ENCODE assay signal across 8 cellular contexts in the genomic region with DNA sequence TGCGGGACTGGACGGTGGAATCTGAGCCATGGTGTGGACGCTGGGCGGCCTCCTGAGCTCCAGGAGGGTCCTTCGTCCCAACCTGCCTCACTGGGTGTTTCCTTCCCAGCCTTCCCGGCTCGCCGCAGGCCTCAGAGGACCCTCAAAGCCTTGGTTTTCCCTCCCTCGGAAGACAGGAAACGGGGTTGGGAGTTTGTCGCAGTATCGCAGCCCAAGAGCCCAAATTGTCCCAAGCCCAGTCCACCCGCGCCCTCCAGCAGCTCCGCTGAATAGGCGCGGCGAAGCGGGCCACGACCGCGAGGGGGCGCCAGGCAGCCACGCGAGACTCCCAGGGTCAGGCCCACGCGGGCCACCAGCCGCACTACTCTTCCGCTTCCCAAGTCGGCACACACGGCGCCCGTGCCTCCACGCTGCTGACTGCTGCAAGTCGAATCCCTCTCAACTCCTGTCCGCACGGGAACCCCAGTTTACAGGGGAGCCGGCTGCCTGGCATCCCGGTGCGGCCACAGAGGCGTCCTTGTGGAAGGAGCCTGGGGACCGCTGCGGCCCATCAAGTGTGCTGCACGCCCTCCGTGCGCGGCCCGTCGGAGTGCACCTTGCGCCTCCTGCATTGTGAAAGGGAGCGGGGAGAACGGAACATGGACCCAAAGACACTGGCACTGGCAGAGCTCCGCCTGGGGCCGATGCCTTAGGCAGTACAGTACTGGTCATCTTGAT.
A peak's percentile ranks its signal among the peaks of the same experiment; 100 is the strongest.
DNase-seq lines count a peak whose midpoint lies in the region; ATAC-seq and TF ChIP-seq lines count a peak whose summit lies in the region.

No MANE protein-coding gene starts in this region.

- H3K27me3 ChIP-seq in mucosa of stomach (ENCODE audit: control insufficient read depth, insufficient read depth, low read length), result no peaks in the 10 kb centered on the region

- TF ChIP-seq CTCF in GM12873 (IDR thresholded peaks at IDR 0.05; ENCODE audit: insufficient read depth, low read depth, low read length, missing control alignments) (peak; percentile 98), epithelial cell of esophagus (IDR thresholded peaks at IDR 0.05; ENCODE audit: insufficient read depth, low read depth, low read length, missing control alignments) (peak; percentile 62)

- no peaks in the 10 kb centered on the region for H3K36me3 ChIP-seq in mucosa of stomach (ENCODE audit: control insufficient read depth, insufficient read depth, low read length)

- ATAC-seq in HG03095 (IDR thresholded peaks at IDR 0.05; ENCODE audit: unreplicated experiment) (peak; percentile 60), GM21367 (IDR thresholded peaks at IDR 0.05; ENCODE audit: unreplicated experiment) (no peak)

- no peaks in the 10 kb centered on the region for H3K9me3 ChIP-seq in mucosa of stomach (ENCODE audit: control insufficient read depth, low read length)

- peak overlapping the region; percentile 43 for H3K4me3 ChIP-seq in epithelial cell of esophagus (ENCODE audit: low read length)
- H3K4me3 ChIP-seq in mucosa of stomach (ENCODE audit: low read length), result peak overlapping the region; percentile 35

- no peaks in the 10 kb centered on the region for H3K4me1 ChIP-seq in mucosa of stomach (ENCODE audit: control insufficient read depth, insufficient read depth, low read length)

- peak overlapping the region; percentile 38 for H3K9ac ChIP-seq in mucosa of stomach (ENCODE audit: low read length)

- peak; percentile 75 for DNase-seq in NOMO-1 treated with dmso at 0.1 percent for 144 hours (lab: John Stamatoyannopoulos, UW; ENCODE audit: unreplicated experiment)
- DNase-seq in activated CD8-positive, alpha-beta memory T cell treated with anti-CD3 and anti-CD28 coated beads, Interleukin-2, amount 50 U/mL, for 48 hours, result peak; percentile 99
- DNase-seq in epithelial cell of esophagus (ENCODE audit: low read depth), result peak; percentile 61
- peak; percentile 80 to 84 for DNase-seq in stimulated activated CD8-positive, alpha-beta memory T cell treated with anti-CD3 and anti-CD28 coated beads, Interleukin-4, amount 100 ng/mL, for 1 hour (ENCODE audit: low read depth in 2 of 2, low spot score in 1 of 2)
